ENCODE assay signal across 2 cellular contexts in genomic region chr2:36405183-36405582, GRCh38.
TF ChIP-seq lines count a peak whose summit lies in the region.

No MANE protein-coding gene starts in this region.

TF ChIP-seq in SK-N-SH, 30 proteins besides CTCF, POLR2A, EP300 and RAD21:
- TF ChIP-seq IRF3 (IDR thresholded peaks at IDR 0.05; ENCODE audit: low read depth, low read length) (no peak), FOXJ3 (CRISPR knock-in tag; IDR thresholded peaks at IDR 0.05) (no peak), FOSL2 (IDR thresholded peaks at IDR 0.05; ENCODE audit: borderline replicate concordance, low read depth) (no peak), TAF1 (IDR thresholded peaks at IDR 0.05; ENCODE audit: borderline replicate concordance, low read depth, low read length) (no peak), ZBTB33 (IDR thresholded peaks at IDR 0.05; ENCODE audit: borderline replicate concordance, low read depth) (no peak), GABPA (IDR thresholded peaks at IDR 0.05; ENCODE audit: low read depth) (no peak), POLR2AphosphoS5 (IDR thresholded peaks at IDR 0.05; ENCODE audit: low read depth, low read length) (no peak), SIN3A (IDR thresholded peaks at IDR 0.05; ENCODE audit: borderline replicate concordance, low read depth, low read length) (no peak), MAX (IDR thresholded peaks at IDR 0.05; ENCODE audit: low read depth) (no peak), EZH2phosphoT487 (IDR thresholded peaks at IDR 0.05; ENCODE audit: borderline replicate concordance, low read depth) (no peak), MEF2A (IDR thresholded peaks at IDR 0.05; ENCODE audit: borderline replicate concordance, low read depth) (no peak), TCF12 (IDR thresholded peaks at IDR 0.05) (no peak), USF1 (IDR thresholded peaks at IDR 0.05; ENCODE audit: borderline replicate concordance, low read depth) (no peak)

TF ChIP-seq in SK-N-SH treated with all-trans-retinoic acid at 6 μM for 48 hours, 23 proteins besides CTCF, POLR2A, EP300 and RAD21 (continued from another document):
- TF ChIP-seq CREB5 (CRISPR knock-in tag; IDR thresholded peaks at IDR 0.05; ENCODE audit: low read depth), result no peak
- TF ChIP-seq TOX (CRISPR knock-in tag; IDR thresholded peaks at IDR 0.05; ENCODE audit: borderline replicate concordance), result no peak
- no peak for TF ChIP-seq SNAI2 (CRISPR knock-in tag; IDR thresholded peaks at IDR 0.05)
- no peak for TF ChIP-seq ZC3H10 (CRISPR knock-in tag; IDR thresholded peaks at IDR 0.05)
- no peak for TF ChIP-seq ZNF8 (CRISPR knock-in tag; IDR thresholded peaks at IDR 0.05)
- no peak for TF ChIP-seq BACH2 (CRISPR knock-in tag; IDR thresholded peaks at IDR 0.05; ENCODE audit: borderline replicate concordance)
- no peak for TF ChIP-seq POU6F1 (CRISPR knock-in tag; IDR thresholded peaks at IDR 0.05; ENCODE audit: borderline replicate concordance, low read depth)
- no peak for TF ChIP-seq CSDC2 (CRISPR knock-in tag; IDR thresholded peaks at IDR 0.05)
- no peak for TF ChIP-seq ZFP3 (CRISPR knock-in tag; IDR thresholded peaks at IDR 0.05)
- TF ChIP-seq TCF4 (CRISPR knock-in tag; IDR thresholded peaks at IDR 0.05; ENCODE audit: borderline replicate concordance), result no peak
- no peak for TF ChIP-seq ARNTL (CRISPR knock-in tag; IDR thresholded peaks at IDR 0.05; ENCODE audit: borderline replicate concordance, low read depth)
- TF ChIP-seq PPARA (CRISPR knock-in tag; IDR thresholded peaks at IDR 0.05; ENCODE audit: borderline replicate concordance), result no peak
